Comparison of ENCODE assay signal across 10 cellular contexts in the genomic region with DNA sequence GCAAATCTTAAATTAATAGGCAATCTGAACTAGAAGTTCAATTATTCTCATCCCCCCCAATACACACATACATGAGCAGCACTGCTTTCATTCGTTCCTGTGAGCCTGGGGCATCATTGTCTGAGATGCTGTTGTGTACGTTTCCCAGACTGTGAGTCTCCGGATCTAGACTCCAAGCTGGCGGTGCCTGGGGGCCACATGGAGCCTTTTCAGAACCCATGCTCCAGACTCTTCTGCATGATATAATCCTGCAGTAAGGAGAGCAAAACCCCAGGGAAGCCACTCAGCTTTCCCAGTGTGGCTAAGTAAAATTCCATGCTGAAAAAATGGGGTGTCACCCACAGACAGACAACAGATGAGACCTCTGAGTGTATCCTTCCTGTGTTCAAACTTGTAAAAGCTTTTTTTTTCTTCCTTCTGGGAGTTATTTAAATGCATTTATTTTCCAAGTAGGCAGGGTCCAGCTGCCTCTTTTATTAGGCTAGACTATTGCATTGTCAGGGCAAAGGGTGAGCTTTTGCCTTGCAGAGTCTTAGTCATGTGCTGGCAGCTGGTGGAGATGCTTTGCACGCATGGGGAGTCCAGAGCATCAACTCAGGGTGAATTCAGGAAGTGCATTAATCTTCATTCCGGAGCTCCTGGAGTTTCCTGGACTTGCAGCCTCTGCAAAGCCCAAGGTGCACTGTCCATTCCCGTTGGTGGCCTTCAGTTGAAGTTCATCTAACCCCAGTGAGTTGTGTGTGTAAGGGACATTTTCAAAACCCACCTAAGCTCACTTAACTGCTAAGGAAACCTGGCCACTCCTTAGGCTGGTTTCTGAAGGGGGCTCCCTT.
DNase-seq lines count a peak whose midpoint lies in the region; ATAC-seq and TF ChIP-seq lines count a peak whose summit lies in the region.
"Had no signal": no experiment of that assay in that cellular context is flagged by ENCODE, and none has a peak within 500 bp of the region (broad histone marks: within the 10 kb centered on the region; RNA-seq: fewer than 3 reads in every experiment).

No MANE protein-coding gene starts in this region.

- TF ChIP-seq CTCF in cardiac fibroblast (IDR thresholded peaks at IDR 0.05; ENCODE audit: low read depth, low read length): no peak

- peak overlapping the region; percentile 13 for H3K4me2 ChIP-seq in skeletal muscle satellite cell (ENCODE audit: low read length)

- peak; percentile 60 for ATAC-seq in HG03432 (IDR thresholded peaks at IDR 0.05; ENCODE audit: unreplicated experiment)
- ATAC-seq in HG03025 (IDR thresholded peaks at IDR 0.05; ENCODE audit: low FRiP score, unreplicated experiment): no peak

- peaks cover 28% of the 10 kb centered on the region for H3K4me1 ChIP-seq in skeletal muscle satellite cell (ENCODE audit: control insufficient read depth, insufficient read depth, low read length)

- H3K27me3 ChIP-seq in skeletal muscle satellite cell (ENCODE audit: control insufficient read depth, insufficient read depth, low read length): no peaks in the 10 kb centered on the region
- H3K27me3 ChIP-seq: cardiac muscle cell, SJSA1 had no signal

- no peaks in the 10 kb centered on the region for H3K36me3 ChIP-seq in skeletal muscle satellite cell (ENCODE audit: insufficient read depth, low read length)
- H3K36me3 ChIP-seq: cardiac muscle cell, SJSA1 had no signal

- H3K9ac ChIP-seq in skeletal muscle satellite cell (ENCODE audit: low read depth, low read length): peak overlapping the region; percentile 38

- DNase-seq in DMS53 (lab: John Stamatoyannopoulos, UW): peak; percentile 29
- DNase-seq in DMS53 treated with DMSO at 0.1 percent for 48 hours (lab: John Stamatoyannopoulos, UW; ENCODE audit: unreplicated experiment): no peak
- DNase-seq in cardiac fibroblast (ENCODE audit: low read depth in 2 of 2): peak; percentile 82 to 83
- no peak for DNase-seq in GOT3 (lab: John Stamatoyannopoulos, UW)
- DNase-seq in G401 (ENCODE audit: low spot score): no peak

- H3K4me3 ChIP-seq in cardiac fibroblast (replicated peaks in 1 of 2; ENCODE audit: low read depth in 2 of 2, low read length in 2 of 2): no peak overlapping the region
- peak overlapping the region; percentile 8 for H3K4me3 ChIP-seq in skeletal muscle satellite cell (ENCODE audit: low read length)
- H3K4me3 ChIP-seq: cardiac muscle cell, SJSA1 had no signal

- no peaks in the 10 kb centered on the region for H3K9me3 ChIP-seq in skeletal muscle satellite cell (replicated peaks; ENCODE audit: low read length)
- H3K9me3 ChIP-seq: SJSA1 had no signal

- in situ Hi-C loops in G401 (cut with HindIII; ENCODE audit: low sequenced_read_pairs): no loop called here

Comparison
In these comparisons a context has a peak if more than half of its experiments do, and no peak if none do; other contexts are left out.
1. DNase-seq: peak in DMS53 (single experiment) and cardiac fibroblast (2 of 2); none in DMS53 treated with DMSO at 0.1 percent for 48 hours (single experiment), GOT3 (single experiment) and G401 (single experiment).